In the genomic region with DNA sequence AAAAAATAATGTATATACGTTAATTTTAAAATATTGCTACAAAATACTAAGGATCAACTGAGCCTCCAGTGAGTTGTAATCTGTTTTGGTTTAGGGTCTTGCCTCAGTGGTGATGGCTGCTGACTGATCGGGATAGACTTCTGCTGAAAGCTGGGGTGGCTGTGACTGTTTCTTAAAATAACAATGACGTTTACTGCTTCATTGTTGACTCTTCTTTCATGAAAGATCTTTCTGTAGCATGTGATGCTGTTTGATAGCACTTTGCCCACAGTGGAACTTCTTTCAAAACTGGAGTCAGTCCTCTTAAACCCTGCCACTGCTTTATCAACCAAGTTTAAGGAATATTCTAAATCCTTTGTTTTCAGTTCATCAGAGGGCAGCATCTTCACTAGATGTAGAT, we compare ENCODE assay signal across 2 cellular contexts.
TF ChIP-seq lines count a peak whose summit lies in the region.

No MANE protein-coding gene starts in this region.

TF ChIP-seq in GM23338, 12 proteins besides CTCF, POLR2A, EP300 and RAD21 (continues in another document):
- TF ChIP-seq POLR2AphosphoS5 (IDR thresholded peaks at IDR 0.05; ENCODE audit: low read depth): no peak
- TF ChIP-seq ZNF462 (CRISPR knock-in tag; IDR thresholded peaks at IDR 0.05): no peak
- no peak for TF ChIP-seq CREB1 (CRISPR knock-in tag; IDR thresholded peaks at IDR 0.05; ENCODE audit: low read depth)
- TF ChIP-seq, protein P1, sequence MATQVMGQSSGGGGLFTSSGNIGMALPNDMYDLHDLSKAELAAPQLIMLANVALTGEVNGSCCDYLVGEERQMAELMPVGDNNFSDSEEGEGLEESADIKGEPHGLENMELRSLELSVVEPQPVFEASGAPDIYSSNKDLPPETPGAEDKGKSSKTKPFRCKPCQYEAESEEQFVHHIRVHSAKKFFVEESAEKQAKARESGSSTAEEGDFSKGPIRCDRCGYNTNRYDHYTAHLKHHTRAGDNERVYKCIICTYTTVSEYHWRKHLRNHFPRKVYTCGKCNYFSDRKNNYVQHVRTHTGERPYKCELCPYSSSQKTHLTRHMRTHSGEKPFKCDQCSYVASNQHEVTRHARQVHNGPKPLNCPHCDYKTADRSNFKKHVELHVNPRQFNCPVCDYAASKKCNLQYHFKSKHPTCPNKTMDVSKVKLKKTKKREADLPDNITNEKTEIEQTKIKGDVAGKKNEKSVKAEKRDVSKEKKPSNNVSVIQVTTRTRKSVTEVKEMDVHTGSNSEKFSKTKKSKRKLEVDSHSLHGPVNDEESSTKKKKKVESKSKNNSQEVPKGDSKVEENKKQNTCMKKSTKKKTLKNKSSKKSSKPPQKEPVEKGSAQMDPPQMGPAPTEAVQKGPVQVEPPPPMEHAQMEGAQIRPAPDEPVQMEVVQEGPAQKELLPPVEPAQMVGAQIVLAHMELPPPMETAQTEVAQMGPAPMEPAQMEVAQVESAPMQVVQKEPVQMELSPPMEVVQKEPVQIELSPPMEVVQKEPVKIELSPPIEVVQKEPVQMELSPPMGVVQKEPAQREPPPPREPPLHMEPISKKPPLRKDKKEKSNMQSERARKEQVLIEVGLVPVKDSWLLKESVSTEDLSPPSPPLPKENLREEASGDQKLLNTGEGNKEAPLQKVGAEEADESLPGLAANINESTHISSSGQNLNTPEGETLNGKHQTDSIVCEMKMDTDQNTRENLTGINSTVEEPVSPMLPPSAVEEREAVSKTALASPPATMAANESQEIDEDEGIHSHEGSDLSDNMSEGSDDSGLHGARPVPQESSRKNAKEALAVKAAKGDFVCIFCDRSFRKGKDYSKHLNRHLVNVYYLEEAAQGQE (IDR thresholded peaks at IDR 0.05; ENCODE audit: unreplicated experiment): no peak
- TF ChIP-seq EZH2 (IDR thresholded peaks at IDR 0.05; ENCODE audit: low read depth, unreplicated experiment): no peak
- TF ChIP-seq JUNB (IDR thresholded peaks at IDR 0.05; ENCODE audit: unreplicated experiment): no peak
- TF ChIP-seq, protein P2, sequence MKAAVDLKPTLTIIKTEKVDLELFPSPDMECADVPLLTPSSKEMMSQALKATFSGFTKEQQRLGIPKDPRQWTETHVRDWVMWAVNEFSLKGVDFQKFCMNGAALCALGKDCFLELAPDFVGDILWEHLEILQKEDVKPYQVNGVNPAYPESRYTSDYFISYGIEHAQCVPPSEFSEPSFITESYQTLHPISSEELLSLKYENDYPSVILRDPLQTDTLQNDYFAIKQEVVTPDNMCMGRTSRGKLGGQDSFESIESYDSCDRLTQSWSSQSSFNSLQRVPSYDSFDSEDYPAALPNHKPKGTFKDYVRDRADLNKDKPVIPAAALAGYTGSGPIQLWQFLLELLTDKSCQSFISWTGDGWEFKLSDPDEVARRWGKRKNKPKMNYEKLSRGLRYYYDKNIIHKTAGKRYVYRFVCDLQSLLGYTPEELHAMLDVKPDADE (IDR thresholded peaks at IDR 0.05): no peak
- no peak for TF ChIP-seq EZH2phosphoT487 (IDR thresholded peaks at IDR 0.05; ENCODE audit: unreplicated experiment)
- no peak for TF ChIP-seq STAT1 (IDR thresholded peaks at IDR 0.05; ENCODE audit: unreplicated experiment)
- no peak for TF ChIP-seq NANOG (IDR thresholded peaks at IDR 0.05; ENCODE audit: borderline replicate concordance)

TF ChIP-seq in H1, 55 proteins besides CTCF, POLR2A, EP300 and RAD21:
- TF ChIP-seq TEAD4 (IDR thresholded peaks at IDR 0.05; ENCODE audit: low read depth, low read length): no peak
- TF ChIP-seq NANOG (IDR thresholded peaks at IDR 0.05; ENCODE audit: insufficient read depth, low read depth, low read length, poor library complexity, severe bottlenecking): no peak
- TF ChIP-seq POU5F1 (IDR thresholded peaks at IDR 0.05; ENCODE audit: low read depth, low read length): no peak
- no peak for TF ChIP-seq CHD2 (IDR thresholded peaks at IDR 0.05; ENCODE audit: low read length)
- no peak for TF ChIP-seq EZH2 (IDR thresholded peaks at IDR 0.05; ENCODE audit: low read depth, low read length, severe bottlenecking)
- no peak for TF ChIP-seq PHF8 (conservative IDR thresholded peaks at IDR 0.05; ENCODE audit: low read depth, low read length)
- TF ChIP-seq KDM4A (IDR thresholded peaks at IDR 0.05; ENCODE audit: low read depth, low read length, severe bottlenecking): no peak
- TF ChIP-seq CEBPB (IDR thresholded peaks at IDR 0.05; ENCODE audit: low read depth, low read length): no peak
- TF ChIP-seq ATF2 (IDR thresholded peaks at IDR 0.05; ENCODE audit: low read length): no peak
- TF ChIP-seq RNF2 (IDR thresholded peaks at IDR 0.05; ENCODE audit: borderline replicate concordance, low read depth, low read length, missing control alignments, poor library complexity, severe bottlenecking): no peak
- TF ChIP-seq KDM1A (IDR thresholded peaks at IDR 0.05; ENCODE audit: borderline replicate concordance, low read length): no peak
- no peak for TF ChIP-seq CBX5 (IDR thresholded peaks at IDR 0.05; ENCODE audit: low read depth, low read length)
- no peak for TF ChIP-seq CBX8 (IDR thresholded peaks at IDR 0.05; ENCODE audit: borderline replicate concordance, low read depth, low read length)
- no peak for TF ChIP-seq ZNF274 (IDR thresholded peaks at IDR 0.05; ENCODE audit: borderline replicate concordance, extremely low read depth, low read length)
- no peak for TF ChIP-seq SP1 (IDR thresholded peaks at IDR 0.05; ENCODE audit: low read depth, low read length)
- no peak for TF ChIP-seq TCF12 (IDR thresholded peaks at IDR 0.05; ENCODE audit: low read depth, low read length)
- TF ChIP-seq HDAC2 (IDR thresholded peaks at IDR 0.05; ENCODE audit: borderline replicate concordance in 1 of 2, low read depth in 2 of 2, low read length in 2 of 2): no peak
- TF ChIP-seq MAX (IDR thresholded peaks at IDR 0.05): no peak
- TF ChIP-seq SIRT6 (IDR thresholded peaks at IDR 0.05; ENCODE audit: low read length): no peak
